Comparison of ENCODE assay signal across 13 cellular contexts in genomic region chr17:75668489-75668888, GRCh38. TPM values are rescaled to one million over a fixed set of nuclear protein-coding genes. Genes with fewer than 3 reads are reported as not detected.
DNase-seq lines count a peak whose midpoint lies in the region; ATAC-seq, FAIRE-seq and TF ChIP-seq lines count a peak whose summit lies in the region.
"Had no signal": no experiment of that assay in that cellular context is flagged by ENCODE, and none has a peak within 500 bp of the region (broad histone marks: within the 10 kb centered on the region; RNA-seq: fewer than 3 reads in every experiment).

No MANE protein-coding gene starts in this region.

- intact Hi-C loops in GM12878 (cut with micrococcal nuclease; ENCODE audit: unreplicated experiment), result no loop called here

- POLR2A ChIA-PET in BJ (lab: Charles Lee), result no interaction called here
- POLR2A ChIA-PET in GM12878 (lab: Charles Lee), result interaction anchor here (0.5 to 1.1 kb wide), 3 partner anchors 143 to 766 kb away, joined by 3 to 4 read pairs (median 3); partner anchors contain the start of gene LLGL2

- H4K20me1 ChIP-seq in GM12878 (ENCODE audit: control insufficient read depth, insufficient read depth), result no peaks in the 10 kb centered on the region

- RAD21 ChIA-PET in GM12878 (lab: Charles Lee; ENCODE audit: unreplicated experiment), result no interaction called here

- in situ Hi-C loops in GM12878 (cut with MboI), result no loop called here

- FAIRE-seq in GM12878 (lab: Jason Lieb, UNC), result no peak

- H3K27me3 ChIP-seq in BJ (ENCODE audit: control insufficient read depth, insufficient read depth, low read length) (no peaks in the 10 kb centered on the region), HUES64 (ENCODE audit: insufficient read depth, low read length) (no peaks in the 10 kb centered on the region), GM12878 (replicated peaks in 1 of 2; ENCODE audit: control insufficient read depth in 2 of 2, insufficient read depth in 2 of 2, low read length in 1 of 2) (no peaks in the 10 kb centered on the region), muscle layer of duodenum (ENCODE audit: low read depth, low read length) (no peaks in the 10 kb centered on the region)

- SMC1A ChIA-PET in GM12878 (lab: Charles Lee; ENCODE audit: uncharacterized antibody, unreplicated experiment), result interaction anchor here (1.6 to 2.7 kb wide), 2 partner anchors 36 to 331 kb away, joined by 3 to 8 read pairs; partner anchors contain the start of gene SMIM5

- H3K4me2 ChIP-seq in GM12878 (ENCODE audit: control insufficient read depth, insufficient read depth), result peak overlapping the region; percentile 70

- peaks cover 32% of the 10 kb centered on the region for H3K36me3 Mint-ChIP-seq in T-helper 2 cell treated with Interferon-gamma antibody and Interleukin-4, amounts not matched to agents 5 μg/mL and 100 μg/mL, for 36 hours (ENCODE audit: low read depth)
- H3K36me3 Mint-ChIP-seq in activated T-cell treated with anti-CD3 and anti-CD28 coated beads, Interleukin-2, amount 50 U/mL, for 4 hours (ENCODE audit: insufficient read depth), result peaks cover 25% of the 10 kb centered on the region

- H3K9ac ChIP-seq in HUES64 (ENCODE audit: low read depth, low read length) (no peak overlapping the region; the same call in 1 of the 2 replicates), GM12878 (ENCODE audit: control insufficient read depth, insufficient read depth, low read length) (0 out of 2 replicates have a peak overlapping the region, but pooled peaks have one; percentile 79)

- TF ChIP-seq CTCF in BJ (IDR thresholded peaks at IDR 0.05; ENCODE audit: insufficient read depth, low read depth, low read length) (no peak), GM12878 (IDR thresholded peaks at IDR 0.05 in 2 of 3, conservative IDR thresholded peaks at IDR 0.05 in 1 of 3; ENCODE audit: control insufficient read depth in 2 of 3, extremely low read depth in 1 of 3, insufficient read depth in 1 of 3, low read depth in 3 of 3, low read length in 3 of 3) (no peak)

- H3K4me3 ChIP-seq in BJ (ENCODE audit: low read depth, low read length) (peak overlapping the region; percentile 73; the same call in 1 of the 2 replicates), HUES64 (ENCODE audit: low read length) (peak overlapping the region; percentile 83), GM12878 (peak overlapping the region; percentile 79; the same call in 1 of the 2 replicates), muscle layer of duodenum (ENCODE audit: low read depth in 1 of 2, low read length in 2 of 2) (peak overlapping the region in 1 of 2 donors; percentile 96)

- CTCF ChIA-PET in BJ (lab: Yijun Ruan, JAX) (interaction anchor here (0.9 to 4.3 kb wide), 5 partner anchors 12 to 85 kb away, joined by 3 to 31 read pairs (median 5); partner anchors contain the start of gene SMIM5), GM12878 (lab: Yijun Ruan, JAX) (interaction anchor here (1.0 to 6.0 kb wide), 7 partner anchors 17 to 85 kb away, joined by 3 to 30 read pairs (median 3); partner anchors contain the start of gene SMIM5)

- H3K9me3 Mint-ChIP-seq in T-helper 2 cell treated with Interferon-gamma antibody and Interleukin-4, amounts not matched to agents 5 μg/mL and 100 μg/mL, for 36 hours, result no peaks in the 10 kb centered on the region
- H3K9me3 Mint-ChIP-seq in activated T-cell treated with anti-CD3 and anti-CD28 coated beads, Interleukin-2, amount 50 U/mL, for 4 hours, result no peaks in the 10 kb centered on the region
- H3K9me3 Mint-ChIP-seq: stimulated activated effector memory CD8-positive, alpha-beta T cell treated with anti-CD3 and anti-CD28 coated beads, Interleukin-12 subunit alpha, Interleukin-12 subunit beta, amount 100 ng/mL, for 72 hours had no signal

- ATAC-seq in GM12878, result no peak
- ATAC-seq in activated T-cell treated with anti-CD3 and anti-CD28 coated beads, Interleukin-2, amount 50 U/mL, for 4 hours, result no peak
- ATAC-seq: stimulated activated effector memory CD8-positive, alpha-beta T cell treated with anti-CD3 and anti-CD28 coated beads, Interleukin-12 subunit alpha, Interleukin-12 subunit beta, amount 100 ng/mL, for 72 hours had no signal

- no peak overlapping the region for H3K27ac Mint-ChIP-seq in T-helper 2 cell treated with Interferon-gamma antibody and Interleukin-4, amounts not matched to agents 5 μg/mL and 100 μg/mL, for 36 hours
- H3K27ac Mint-ChIP-seq: stimulated activated effector memory CD8-positive, alpha-beta T cell treated with anti-CD3 and anti-CD28 coated beads, Interleukin-12 subunit alpha, Interleukin-12 subunit beta, amount 100 ng/mL, for 72 hours had no signal

- no peak overlapping the region for H3K4me3 Mint-ChIP-seq in T-helper 2 cell treated with Interferon-gamma antibody and Interleukin-4, amounts not matched to agents 5 μg/mL and 100 μg/mL, for 36 hours
- H3K4me3 Mint-ChIP-seq in activated T-cell treated with anti-CD3 and anti-CD28 coated beads, Interleukin-2, amount 50 U/mL, for 4 hours, result no peak overlapping the region
- H3K4me3 Mint-ChIP-seq: stimulated activated effector memory CD8-positive, alpha-beta T cell treated with anti-CD3 and anti-CD28 coated beads, Interleukin-12 subunit alpha, Interleukin-12 subunit beta, amount 100 ng/mL, for 72 hours had no signal

- peaks cover 54% of the 10 kb centered on the region for H3K79me2 ChIP-seq in GM12878 (ENCODE audit: control insufficient read depth, insufficient read depth, low read length)

- H3K27ac ChIP-seq in HUES64 (ENCODE audit: low read depth, low read length) (no peak overlapping the region), GM12878 (ENCODE audit: control insufficient read depth, insufficient read depth) (no peak overlapping the region), muscle layer of duodenum (ENCODE audit: low read length) (peak overlapping the region; percentile 95)

- H3K36me3 ChIP-seq in BJ (ENCODE audit: control insufficient read depth, insufficient read depth, low read length) (peaks cover 13% of the 10 kb centered on the region), HUES64 (ENCODE audit: insufficient read depth, low read length) (peaks cover 60% of the 10 kb centered on the region), GM12878 (ENCODE audit: control insufficient read depth in 2 of 2, insufficient read depth in 2 of 2, low read length in 1 of 2) (peaks cover 2 to 22% of the 10 kb centered on the region in 2 experiments), muscle layer of duodenum (ENCODE audit: control insufficient read depth in 1 of 2, insufficient read depth in 2 of 2, low read length in 2 of 2) (peaks cover 28 to 54% of the 10 kb centered on the region in 2 donors)

- no TSS peak for BruUV-seq in GM12878 (replicated peaks; lab: Mats Ljungman, UMichigan)

- TF ChIP-seq RAD21 in GM12878 (IDR thresholded peaks at IDR 0.05; ENCODE audit: insufficient read depth, low read depth, low read length), result no peak

- no peak overlapping the region for H2AFZ ChIP-seq in GM12878 (ENCODE audit: control insufficient read depth, low read depth, low read length)

- H3K27me3 Mint-ChIP-seq in T-helper 2 cell treated with Interferon-gamma antibody and Interleukin-4, amounts not matched to agents 5 μg/mL and 100 μg/mL, for 36 hours (ENCODE audit: low read depth), result no peaks in the 10 kb centered on the region
- no peaks in the 10 kb centered on the region for H3K27me3 Mint-ChIP-seq in activated T-cell treated with anti-CD3 and anti-CD28 coated beads, Interleukin-2, amount 50 U/mL, for 4 hours (ENCODE audit: low read depth)

- no peak for DNase-seq in BJ (ENCODE audit: low read depth)
- DNase-seq in GM12878 (ENCODE audit: low read depth, low spot score), result no peak
- DNase-seq in DMS53 (lab: John Stamatoyannopoulos, UW), result no peak
- no peak for DNase-seq in kidney tubule cell (ENCODE audit: low spot score)
- DNase-seq in T-helper 2 cell treated with Interferon-gamma antibody and Interleukin-4, amounts not matched to agents 5 μg/mL and 100 μg/mL, for 36 hours (ENCODE audit: low spot score), result no peak
- DNase-seq in activated T-cell treated with anti-CD3 and anti-CD28 coated beads, Interleukin-2, amount 50 U/mL, for 4 hours, result no peak
- DNase-seq: activated CD4-positive, alpha-beta T cell treated with anti-CD3 and anti-CD28 coated beads, Interleukin-2, amount 50 U/mL, for 48 hours; amniotic stem cell; SHP77 treated with DMSO at 0.1 percent for 48 hours had no signal

- peaks cover 9% of the 10 kb centered on the region; the same call in 1 of the 2 replicates for H3K4me1 ChIP-seq in HUES64 (ENCODE audit: insufficient read depth, low read length)
- peaks cover 21% of the 10 kb centered on the region for H3K4me1 ChIP-seq in GM12878 (ENCODE audit: control insufficient read depth, insufficient read depth, low read length)
- peaks cover 17 to 20% of the 10 kb centered on the region in 2 donors for H3K4me1 ChIP-seq in muscle layer of duodenum (ENCODE audit: control insufficient read depth in 1 of 2, insufficient read depth in 2 of 2, low read length in 2 of 2)

- H3K9me3 ChIP-seq in HUES64 (ENCODE audit: insufficient read depth, low read depth, low read length), result no peaks in the 10 kb centered on the region
- no peaks in the 10 kb centered on the region for H3K9me3 ChIP-seq in GM12878 (replicated peaks; ENCODE audit: control insufficient read depth, insufficient read depth, low read length)
- H3K9me3 ChIP-seq in muscle layer of duodenum (ENCODE audit: control insufficient read depth in 1 of 2, low read length in 2 of 2), result no peaks in the 10 kb centered on the region

- peaks cover 19% of the 10 kb centered on the region for H3K4me1 Mint-ChIP-seq in T-helper 2 cell treated with Interferon-gamma antibody and Interleukin-4, amounts not matched to agents 5 μg/mL and 100 μg/mL, for 36 hours (ENCODE audit: low read depth)
- peaks cover 31% of the 10 kb centered on the region for H3K4me1 Mint-ChIP-seq in activated T-cell treated with anti-CD3 and anti-CD28 coated beads, Interleukin-2, amount 50 U/mL, for 4 hours (ENCODE audit: low read depth)

- 95% methylated on average over 4 of the region's 4 CpGs for WGBS in HUES64
- WGBS in GM12878 (ENCODE audit: insufficient coverage, insufficient replicate concordance, low lambda C conversion rate, missing lambda C conversion rate), result 70% methylated on average over 4 of the region's 4 CpGs

- no peak for TF ChIP-seq POLR2A in GM12878 (IDR thresholded peaks at IDR 0.05; ENCODE audit: low read depth, low read length)

- TF ChIP-seq EP300 in GM12878 (IDR thresholded peaks at IDR 0.05; ENCODE audit: borderline replicate concordance in 1 of 2, control insufficient read depth in 1 of 2, low read depth in 2 of 2, low read length in 2 of 2), result no peak

RNA-seq across cellular contexts. Expression of gene SAP30BP, which starts 1.4 kb away (rescaled TPM):
- 65.3 and 84.8 TPM in 2 replicates for polyA plus RNA-seq in BJ (2011; rRNA removed)
- polyA minus RNA-seq in BJ (2011; rRNA and poly(A)+ RNA removed), result 38.8 and 55.7 TPM in 2 replicates
- polyA plus RNA-seq in HUES64 (2013, experiment 1 of 2), result 66.7 TPM
- polyA plus RNA-seq in HUES64 (2013, experiment 2 of 2), result 66.8 TPM
- total RNA-seq in GM12878 (2013; cell fraction: nucleolus; rRNA removed), result 99.0 and 115 TPM in 2 replicates
- 57.9 and 61.9 TPM in 2 replicates for total RNA-seq in GM12878 (2014; rRNA removed)
- 67.7 and 71.2 TPM in 2 replicates for total RNA-seq in GM12878 (2014; rRNA removed; fragmentation: Illumina TruSeq; extraction: Trizol)
- 76.8 and 89.3 TPM in 2 replicates for total RNA-seq in GM12878 (2021)
- polyA plus RNA-seq in GM12878 (2011; ENCODE audit: low read depth), result 40.6 TPM
- 73.7 and 77.4 TPM in 2 replicates for polyA plus RNA-seq in GM12878 (2011; rRNA removed)
- 90.9 and 110 TPM in 2 replicates for polyA plus RNA-seq in GM12878 (2011; cell fraction: cytosol; rRNA removed)
- polyA plus RNA-seq in GM12878 (2011; cell fraction: nucleus; rRNA removed), result 309 and 339 TPM in 2 replicates
- 64.2 and 66.5 TPM in 2 replicates for polyA plus RNA-seq in GM12878 (2012)
- 97.8 and 100 TPM in 2 replicates for polyA plus RNA-seq in GM12878 (2014; fragmentation: Illumina TruSeq; extraction: Trizol)
- polyA plus RNA-seq in GM12878 (2014; fragmentation: Nextera tagmentation; extraction: Ambion mirVana), result 100 to 1,000 TPM; 149 to 166 TPM
- polyA plus RNA-seq in GM12878 (2014; rRNA removed), result 87.7 and 91.2 TPM in 2 replicates
- 100 to 1,000 TPM; 107 to 116 TPM for polyA plus RNA-seq in GM12878 (2016; fragmentation: Nextera tagmentation; extraction: Ambion mirVana)
- polyA minus RNA-seq in GM12878 (2011; rRNA and poly(A)+ RNA removed), result 50.5 and 57.8 TPM in 2 replicates
- polyA minus RNA-seq in GM12878 (2011; cell fraction: cytosol; rRNA and poly(A)+ RNA removed), result 19.1 and 32.4 TPM in 2 replicates
- polyA minus RNA-seq in GM12878 (2011; cell fraction: nucleus; rRNA and poly(A)+ RNA removed), result 33.9 and 65.3 TPM in 2 replicates
- total RNA-seq in activated T-cell treated with anti-CD3 and anti-CD28 coated beads, Interleukin-2, amount 50 U/mL, for 4 hours, result 100 to 1,000 TPM; 115 to 124 (median 119) TPM

RNA-seq across cellular contexts. Expression of gene RECQL5, which starts 1.5 kb away (rescaled TPM):
- 8.2 and 14.2 TPM in 2 replicates for polyA plus RNA-seq in BJ (2011; rRNA removed)
- 18.0 and 20.9 TPM in 2 replicates for polyA minus RNA-seq in BJ (2011; rRNA and poly(A)+ RNA removed)
- polyA plus RNA-seq in HUES64 (2013, experiment 1 of 2), result 17.7 TPM
- 21.7 TPM for polyA plus RNA-seq in HUES64 (2013, experiment 2 of 2)
- total RNA-seq in GM12878 (2013; cell fraction: nucleolus; rRNA removed), result 112 and 142 TPM in 2 replicates
- total RNA-seq in GM12878 (2014; rRNA removed), result 22.3 and 26.8 TPM in 2 replicates
- total RNA-seq in GM12878 (2014; rRNA removed; fragmentation: Illumina TruSeq; extraction: Trizol), result 13.9 and 15.3 TPM in 2 replicates
- 30.0 and 32.1 TPM in 2 replicates for total RNA-seq in GM12878 (2021)
- 13.1 TPM for polyA plus RNA-seq in GM12878 (2011; ENCODE audit: low read depth)
- polyA plus RNA-seq in GM12878 (2011; rRNA removed), result 10.5 and 15.2 TPM in 2 replicates
- polyA plus RNA-seq in GM12878 (2011; cell fraction: cytosol; rRNA removed), result 15.7 and 17.6 TPM in 2 replicates
- 194 and 196 TPM in 2 replicates for polyA plus RNA-seq in GM12878 (2011; cell fraction: nucleus; rRNA removed)
- 28.1 and 34.0 TPM in 2 replicates for polyA plus RNA-seq in GM12878 (2012)
- polyA plus RNA-seq in GM12878 (2014; fragmentation: Illumina TruSeq; extraction: Trizol), result 11.2 and 18.0 TPM in 2 replicates
- 1 to 10 TPM; 3.6 to 6.4 TPM for polyA plus RNA-seq in GM12878 (2014; fragmentation: Nextera tagmentation; extraction: Ambion mirVana)
- polyA plus RNA-seq in GM12878 (2014; rRNA removed), result 26.6 and 30.6 TPM in 2 replicates
- 10 to 100 TPM; 26.9 to 27.3 TPM for polyA plus RNA-seq in GM12878 (2016; fragmentation: Nextera tagmentation; extraction: Ambion mirVana)
- polyA minus RNA-seq in GM12878 (2011; rRNA and poly(A)+ RNA removed), result 18.1 and 28.2 TPM in 2 replicates
- 8.1 and 13.6 TPM in 2 replicates for polyA minus RNA-seq in GM12878 (2011; cell fraction: cytosol; rRNA and poly(A)+ RNA removed)
- 29.1 and 47.5 TPM in 2 replicates for polyA minus RNA-seq in GM12878 (2011; cell fraction: nucleus; rRNA and poly(A)+ RNA removed)
- 10 to 100 TPM; 20.7 to 26.1 (median 21.8) TPM for total RNA-seq in activated T-cell treated with anti-CD3 and anti-CD28 coated beads, Interleukin-2, amount 50 U/mL, for 4 hours

RNA-seq across cellular contexts. Expression of gene SMIM5, which starts 35.3 kb away (rescaled TPM):
- 0.10 TPM in 1 of 2 replicates, not detected in the other for polyA plus RNA-seq in BJ (2011; rRNA removed)
- polyA minus RNA-seq in BJ (2011; rRNA and poly(A)+ RNA removed), result not detected in 2 replicates
- not detected for polyA plus RNA-seq in HUES64 (2013, experiment 1 of 2)
- polyA plus RNA-seq in HUES64 (2013, experiment 2 of 2), result not detected
- 0.38 and 0.61 TPM in 2 replicates for total RNA-seq in GM12878 (2013; cell fraction: nucleolus; rRNA removed)
- not detected in 2 replicates for total RNA-seq in GM12878 (2014; rRNA removed)
- total RNA-seq in GM12878 (2014; rRNA removed; fragmentation: Illumina TruSeq; extraction: Trizol), result not detected in 2 replicates
- total RNA-seq in GM12878 (2021), result not detected in 2 replicates
- polyA plus RNA-seq in GM12878 (2011; ENCODE audit: low read depth), result 0.07 TPM
- polyA plus RNA-seq in GM12878 (2011; rRNA removed), result not detected in 2 replicates
- polyA plus RNA-seq in GM12878 (2011; cell fraction: cytosol; rRNA removed), result not detected in 2 replicates
- polyA plus RNA-seq in GM12878 (2011; cell fraction: nucleus; rRNA removed), result 0.20 TPM in 1 of 2 replicates, not detected in the other
- 0.20 and 0.39 TPM in 2 replicates for polyA plus RNA-seq in GM12878 (2012)
- not detected in 2 replicates for polyA plus RNA-seq in GM12878 (2014; fragmentation: Illumina TruSeq; extraction: Trizol)
- not detected for polyA plus RNA-seq in GM12878 (2014; fragmentation: Nextera tagmentation; extraction: Ambion mirVana)
- 0.04 TPM in 1 of 2 replicates, not detected in the other for polyA plus RNA-seq in GM12878 (2014; rRNA removed)
- under 1 TPM; 0.08 to 0.11 TPM for polyA plus RNA-seq in GM12878 (2016; fragmentation: Nextera tagmentation; extraction: Ambion mirVana)
- not detected in 2 replicates for polyA minus RNA-seq in GM12878 (2011; rRNA and poly(A)+ RNA removed)
- polyA minus RNA-seq in GM12878 (2011; cell fraction: cytosol; rRNA and poly(A)+ RNA removed), result not detected in 2 replicates
- polyA minus RNA-seq in GM12878 (2011; cell fraction: nucleus; rRNA and poly(A)+ RNA removed), result not detected in 2 replicates
- under 1 TPM in 1 of 3 donors, not detected in 2; 0.24 TPM for total RNA-seq in activated T-cell treated with anti-CD3 and anti-CD28 coated beads, Interleukin-2, amount 50 U/mL, for 4 hours
- total RNA-seq: H4 had no signal

RNA-seq across cellular contexts. Expression of gene ITGB4, which starts 52.8 kb away (rescaled TPM):
- 2.1 and 2.3 TPM in 2 replicates for polyA plus RNA-seq in BJ (2011; rRNA removed)
- polyA minus RNA-seq in BJ (2011; rRNA and poly(A)+ RNA removed), result 0.77 and 1.9 TPM in 2 replicates
- polyA plus RNA-seq in HUES64 (2013, experiment 1 of 2), result 2.0 TPM
- 1.1 TPM for polyA plus RNA-seq in HUES64 (2013, experiment 2 of 2)
- 0.46 and 0.61 TPM in 2 replicates for total RNA-seq in GM12878 (2013; cell fraction: nucleolus; rRNA removed)
- total RNA-seq in GM12878 (2014; rRNA removed), result 0.05 and 0.06 TPM in 2 replicates
- 0.18 and 0.28 TPM in 2 replicates for total RNA-seq in GM12878 (2014; rRNA removed; fragmentation: Illumina TruSeq; extraction: Trizol)
- total RNA-seq in GM12878 (2021), result 1.6 and 1.9 TPM in 2 replicates
- polyA plus RNA-seq in GM12878 (2011; ENCODE audit: low read depth), result 0.33 TPM
- 0.20 and 0.39 TPM in 2 replicates for polyA plus RNA-seq in GM12878 (2011; rRNA removed)
- polyA plus RNA-seq in GM12878 (2011; cell fraction: cytosol; rRNA removed), result 0.24 and 0.27 TPM in 2 replicates
- polyA plus RNA-seq in GM12878 (2011; cell fraction: nucleus; rRNA removed), result 0.64 and 1.1 TPM in 2 replicates
- 1.3 TPM in 2 replicates for polyA plus RNA-seq in GM12878 (2012)
- 0.10 TPM in 1 of 2 replicates, not detected in the other for polyA plus RNA-seq in GM12878 (2014; fragmentation: Illumina TruSeq; extraction: Trizol)
- not detected for polyA plus RNA-seq in GM12878 (2014; fragmentation: Nextera tagmentation; extraction: Ambion mirVana)
- polyA plus RNA-seq in GM12878 (2014; rRNA removed), result 0.35 and 0.44 TPM in 2 replicates
- under 1 TPM; 0.20 to 0.45 TPM for polyA plus RNA-seq in GM12878 (2016; fragmentation: Nextera tagmentation; extraction: Ambion mirVana)
- 0.51 and 2.0 TPM in 2 replicates for polyA minus RNA-seq in GM12878 (2011; rRNA and poly(A)+ RNA removed)
- 1.9 and 2.4 TPM in 2 replicates for polyA minus RNA-seq in GM12878 (2011; cell fraction: cytosol; rRNA and poly(A)+ RNA removed)
- 1.8 and 2.7 TPM in 2 replicates for polyA minus RNA-seq in GM12878 (2011; cell fraction: nucleus; rRNA and poly(A)+ RNA removed)
- total RNA-seq in activated T-cell treated with anti-CD3 and anti-CD28 coated beads, Interleukin-2, amount 50 U/mL, for 4 hours, result 1 to 10 TPM in 2 of 3 donors, under 1 TPM in 1; 0.63 to 2.3 (median 1.6) TPM
